9 cellular contexts compared by ENCODE assay signal in genomic region chr17:51118330-51119195, GRCh38. TPM values are rescaled to one million over a fixed set of nuclear protein-coding genes. Genes with fewer than 3 reads are reported as not detected.
DNase-seq lines count a peak whose midpoint lies in the region; ATAC-seq, FAIRE-seq and TF ChIP-seq lines count a peak whose summit lies in the region.
"Had no signal": no experiment of that assay in that cellular context is flagged by ENCODE, and none has a peak within 500 bp of the region (broad histone marks: within the 10 kb centered on the region; RNA-seq: fewer than 3 reads in every experiment).

No MANE protein-coding gene starts in this region.

- BruUV-seq in PC-9 (replicated peaks; lab: Mats Ljungman, UMichigan) = TSS peak; percentile 32

- H4K20me1 ChIP-seq in PC-9 (ENCODE audit: insufficient read depth) = peaks cover 30% of the 10 kb centered on the region

- no peaks in the 10 kb centered on the region for H3K9me2 ChIP-seq in PC-9 (ENCODE audit: insufficient read depth)

- intact Hi-C loops in PC-9 (cut with micrococcal nuclease; ENCODE audit: unreplicated experiment) = no loop called here

- H3K27me3 ChIP-seq in HL-60 (ENCODE audit: insufficient read depth, poor library complexity, severe bottlenecking) = no peaks in the 10 kb centered on the region
- no peaks in the 10 kb centered on the region for H3K27me3 ChIP-seq in PC-9 (ENCODE audit: insufficient read depth, low read depth)
- H3K27me3 ChIP-seq: uterus had no signal

- H3K36me3 ChIP-seq in PC-9 (ENCODE audit: low read depth) = no peaks in the 10 kb centered on the region
- H3K36me3 ChIP-seq: uterus had no signal

- peaks cover 31% of the 10 kb centered on the region for H3F3A ChIP-seq in PC-9 (ENCODE audit: insufficient read depth, low read depth)

- TF ChIP-seq CTCF in AG10803 (conservative IDR thresholded peaks at IDR 0.05; ENCODE audit: low read length) = no peak
- TF ChIP-seq CTCF in HL-60 (IDR thresholded peaks at IDR 0.05; ENCODE audit: insufficient read depth, low read length) = no peak
- no peak for TF ChIP-seq CTCF in PC-9 (conservative IDR thresholded peaks at IDR 0.05)
- no peak for TF ChIP-seq CTCF in fibroblast of mammary gland (conservative IDR thresholded peaks at IDR 0.05; ENCODE audit: control insufficient read depth, insufficient read depth, low read depth, low read length)
- TF ChIP-seq CTCF in retinal pigment epithelial cell (conservative IDR thresholded peaks at IDR 0.05; ENCODE audit: low read depth, low read length) = no peak

- no peak for DNase-seq in AG10803 (ENCODE audit: low read depth)
- DNase-seq in HL-60 (ENCODE audit: low read depth in 1 of 2, low spot score in 1 of 2) = peak; percentile 28 to 58
- no peak for DNase-seq in PC-9
- DNase-seq in fibroblast of mammary gland (ENCODE audit: low read depth) = peak; percentile 25
- DNase-seq in retinal pigment epithelial cell (ENCODE audit: low read depth) = no peak
- no peak for DNase-seq in GM12891 (ENCODE audit: insufficient read length, low spot score)

- H3K79me2 ChIP-seq in PC-9 (ENCODE audit: low read depth) = peaks cover 69% of the 10 kb centered on the region

- H3K27ac ChIP-seq in HL-60 (replicated peaks) = no peak overlapping the region
- no peak overlapping the region for H3K27ac ChIP-seq in PC-9

- POLR2A ChIA-PET in PC-9 (lab: Charles Lee; ENCODE audit: unreplicated experiment) = no interaction called here

- CTCF ChIA-PET in PC-9 (lab: Charles Lee) = no interaction called here

- peaks cover 29% of the 10 kb centered on the region for H3K4me1 ChIP-seq in PC-9 (replicated peaks; ENCODE audit: insufficient read depth)

- FAIRE-seq in GM12891 (lab: Jason Lieb, UNC) = no peak

- no peaks in the 10 kb centered on the region for H3K9me3 ChIP-seq in PC-9 (ENCODE audit: insufficient read depth, low read depth)
- H3K9me3 ChIP-seq: uterus had no signal

- H2AFZ ChIP-seq in PC-9 = no peak overlapping the region

- no peak for TF ChIP-seq POLR2A in GM12891 (IDR thresholded peaks at IDR 0.05; ENCODE audit: low read depth, low read length)

- peak overlapping the region; percentile 97 for H3K4me2 ChIP-seq in PC-9

- H3K4me3 ChIP-seq in AG10803 (ENCODE audit: low read length) = peak overlapping the region; percentile 98
- H3K4me3 ChIP-seq in HL-60 (replicated peaks; ENCODE audit: insufficient read depth, low read length) = peak overlapping the region; percentile 98
- H3K4me3 ChIP-seq in PC-9 = peak overlapping the region; percentile 95
- peak overlapping the region; percentile 90 for H3K4me3 ChIP-seq in fibroblast of mammary gland (ENCODE audit: control insufficient read depth, low read depth, low read length)
- peak overlapping the region; percentile 95 for H3K4me3 ChIP-seq in retinal pigment epithelial cell (ENCODE audit: low read length)

- ATAC-seq in GM18867 (IDR thresholded peaks at IDR 0.05; ENCODE audit: unreplicated experiment) (no peak), HG03139 (IDR thresholded peaks at IDR 0.05; ENCODE audit: unreplicated experiment) (no peak)

TF ChIP-seq in GM12891, 5 proteins besides CTCF, POLR2A, EP300 and RAD21:
- no peak for TF ChIP-seq POLR2AphosphoS5 (IDR thresholded peaks at IDR 0.05; ENCODE audit: low read depth, low read length)
- no peak for TF ChIP-seq TAF1 (IDR thresholded peaks at IDR 0.05; ENCODE audit: low read depth, low read length)
- TF ChIP-seq SPI1 (IDR thresholded peaks at IDR 0.05; ENCODE audit: low read depth, low read length) = no peak
- no peak for TF ChIP-seq POU2F2 (IDR thresholded peaks at IDR 0.05; ENCODE audit: low read depth, low read length)
- TF ChIP-seq PAX5 (IDR thresholded peaks at IDR 0.05; ENCODE audit: insufficient read depth, low read length, severe bottlenecking) = no peak

RNA-seq across cellular contexts. Expression of gene SPAG9, which starts 2.1 kb away (rescaled TPM):
- total RNA-seq in PC-9 (2021) = 40.8 and 51.8 TPM in 2 replicates
- 16.2 TPM for polyA plus RNA-seq in GM12891 (2012; ENCODE audit: low read depth, missing spikeins)

RNA-seq across cellular contexts. Expression of gene NME1, which starts 34.8 kb away (rescaled TPM):
- total RNA-seq in PC-9 (2021) = 115 and 172 TPM in 2 replicates
- 272 TPM for polyA plus RNA-seq in GM12891 (2012; ENCODE audit: low read depth, missing spikeins)

RNA-seq across cellular contexts. Expression of gene NME2, which starts 47.6 kb away (rescaled TPM):
- total RNA-seq in PC-9 (2021) = 600 and 826 TPM in 2 replicates
- 976 TPM for polyA plus RNA-seq in GM12891 (2012; ENCODE audit: low read depth, missing spikeins)

Comparison
In these comparisons a context has a peak if more than half of its experiments do, and no peak if none do; other contexts are left out.
1. DNase-seq: peak in HL-60 (2 of 2) and fibroblast of mammary gland (single experiment); none in AG10803 (single experiment), PC-9 (0 of 2), retinal pigment epithelial cell (single experiment) and GM12891 (single experiment).
2. Peak in every context shown above with its lines, with median percentiles within 50 percentile points of each other: H3K4me3 ChIP-seq.